Comparison of ENCODE assay signal across 8 cellular contexts in genomic region chr19:47255947-47256687, GRCh38. TPM values are rescaled to one million over a fixed set of nuclear protein-coding genes. Genes with fewer than 3 reads are reported as not detected.
A peak's percentile ranks its signal among the peaks of the same experiment; 100 is the strongest.
DNase-seq lines count a peak whose midpoint lies in the region; ATAC-seq and TF ChIP-seq lines count a peak whose summit lies in the region.

Gene CCDC9, plus strand, starts transcription at chr19:47256525. Its CDS starts 1,876 bp downstream, at chr19:47258401.

- no peaks in the 10 kb centered on the region for H3K9me3 ChIP-seq in stomach

- H3K4me3 Mint-ChIP-seq in natural killer cell treated with Interleukin-12 subunit alpha and Interleukin-12 subunit beta and Interleukin-15 and Interleukin-18, amount 100 ng/mL, for 72 hours: peak within 1 kb of the TSS; percentile 97

- no peak for TF ChIP-seq RAD21 in Ishikawa (IDR thresholded peaks at IDR 0.05; ENCODE audit: low read depth)

- peaks cover 16% of the 10 kb centered on the region for H3K36me3 Mint-ChIP-seq in natural killer cell treated with Interleukin-12 subunit alpha and Interleukin-12 subunit beta and Interleukin-15 and Interleukin-18, amount 100 ng/mL, for 72 hours

- peak within 1 kb of the TSS; percentile 75 for H3K4me3 ChIP-seq in fibroblast of mammary gland (ENCODE audit: control insufficient read depth, low read depth, low read length)
- H3K4me3 ChIP-seq in stomach: peak within 1 kb of the TSS; percentile 45 to 60 (median 54)

- intact Hi-C loops in stomach (cut with DNase I; ENCODE audit: low total_unique reads): no loop called here

- peak within 1 kb of the TSS; percentile 89 to 96 for H3K27ac Mint-ChIP-seq in natural killer cell treated with Interleukin-12 subunit alpha and Interleukin-12 subunit beta and Interleukin-15 and Interleukin-18, amount 100 ng/mL, for 72 hours

- WGBS in stomach, 5 donors: 7 to 27% (median 9%) methylated on average over 34 to 56 of the region's 56 CpGs

- TF ChIP-seq CTCF in fibroblast of mammary gland (conservative IDR thresholded peaks at IDR 0.05; ENCODE audit: control insufficient read depth, insufficient read depth, low read depth, low read length) (no peak), stomach (IDR thresholded peaks at IDR 0.05) (no peak)

- H3K4me1 ChIP-seq in stomach: peaks cover 22 to 47% (median 38%) of the 10 kb centered on the region in 4 donors

- TF ChIP-seq EP300 in Ishikawa (IDR thresholded peaks at IDR 0.05; ENCODE audit: borderline replicate concordance): no peak
- peak; percentile 2 for TF ChIP-seq EP300 in stomach (IDR thresholded peaks at IDR 0.05)

- peaks cover 27 to 31% (median 30%) of the 10 kb centered on the region in 4 donors for H3K36me3 ChIP-seq in stomach

- H3K27me3 Mint-ChIP-seq in natural killer cell treated with Interleukin-12 subunit alpha and Interleukin-12 subunit beta and Interleukin-15 and Interleukin-18, amount 100 ng/mL, for 72 hours: no peaks in the 10 kb centered on the region

- no peaks in the 10 kb centered on the region for H3K27me3 ChIP-seq in stomach

- peaks cover 37 to 38% of the 10 kb centered on the region in 2 donors for H3K4me1 Mint-ChIP-seq in natural killer cell treated with Interleukin-12 subunit alpha and Interleukin-12 subunit beta and Interleukin-15 and Interleukin-18, amount 100 ng/mL, for 72 hours (ENCODE audit: low read depth in 2 of 2)

- no peaks in the 10 kb centered on the region for H3K9me3 Mint-ChIP-seq in natural killer cell treated with Interleukin-12 subunit alpha and Interleukin-12 subunit beta and Interleukin-15 and Interleukin-18, amount 100 ng/mL, for 72 hours

- peak; percentile 41 for ATAC-seq in GM21576 (IDR thresholded peaks at IDR 0.05; ENCODE audit: unreplicated experiment)
- peak; percentile 75 to 77 for ATAC-seq in natural killer cell treated with Interleukin-12 subunit alpha and Interleukin-12 subunit beta and Interleukin-15 and Interleukin-18, amount 100 ng/mL, for 72 hours

- peak; percentile 97 for DNase-seq in DMS53 treated with DMSO at 0.1 percent for 48 hours (lab: John Stamatoyannopoulos, UW; ENCODE audit: unreplicated experiment)
- DNase-seq in OCI-M2 (lab: John Stamatoyannopoulos, UW; ENCODE audit: unreplicated experiment): peak; percentile 69
- DNase-seq in activated T-helper 1 cell treated with anti-CD3 and anti-CD28 coated beads, Interleukin-2, amount 50 U/mL, for 16 hours (ENCODE audit: low read depth in 1 of 2, low spot score in 1 of 2): peak; percentile 73 to 89
- DNase-seq in fibroblast of mammary gland (ENCODE audit: low read depth): peak; percentile 94
- peak; percentile 96 for DNase-seq in natural killer cell treated with Interleukin-12 subunit alpha and Interleukin-12 subunit beta and Interleukin-15 and Interleukin-18, amount 100 ng/mL, for 72 hours (ENCODE audit: low spot score)
- DNase-seq in stomach: peak; percentile 98

- peak within 1 kb of the TSS; percentile 87 to 97 (median 96) for H3K27ac ChIP-seq in stomach

- TF ChIP-seq POLR2A in stomach (IDR thresholded peaks at IDR 0.05): peak in 2 of 4 donors; percentile 72 to 91

TF ChIP-seq in Ishikawa, 13 proteins besides CTCF, POLR2A, EP300 and RAD21:
- TF ChIP-seq TAF1 (IDR thresholded peaks at IDR 0.05; ENCODE audit: low read depth) (peak; percentile 35; the same call in 1 of the 2 replicates), ZBTB7A (IDR thresholded peaks at IDR 0.05; ENCODE audit: low read depth) (peak; percentile 55), USF1 (IDR thresholded peaks at IDR 0.05) (peak; percentile 98), TCF12 (IDR thresholded peaks at IDR 0.05; ENCODE audit: low read depth) (peak; percentile 79), YY1 (IDR thresholded peaks at IDR 0.05; ENCODE audit: low read depth) (no peak), CREB1 (IDR thresholded peaks at IDR 0.05; ENCODE audit: low read depth) (peak; percentile 88), MAX (IDR thresholded peaks at IDR 0.05) (peak; percentile 90), NFIC (IDR thresholded peaks at IDR 0.05) (no peak; the same call in 1 of the 2 replicates)

RNA-seq across cellular contexts. Expression of gene CCDC9, which starts in this region (rescaled TPM):
- total RNA-seq in natural killer cell treated with Interleukin-12 subunit alpha and Interleukin-12 subunit beta and Interleukin-15 and Interleukin-18, amount 100 ng/mL, for 72 hours: 10 to 100 TPM; 42.8 to 58.4 TPM
- 10 to 100 TPM; 16.1 to 62.4 (median 21.7) TPM for total RNA-seq in stomach
- 10 to 100 TPM; 14.3 to 35.1 (median 20.9) TPM for polyA plus RNA-seq in stomach

Comparison
In these comparisons a context has a peak if more than half of its experiments do, and no peak if none do; other contexts are left out.
1. Peak in every context shown above with its lines: DNase-seq, ATAC-seq, H3K4me3 ChIP-seq and H3K27ac ChIP-seq.